14 cellular contexts compared by ENCODE assay signal in the genomic region with DNA sequence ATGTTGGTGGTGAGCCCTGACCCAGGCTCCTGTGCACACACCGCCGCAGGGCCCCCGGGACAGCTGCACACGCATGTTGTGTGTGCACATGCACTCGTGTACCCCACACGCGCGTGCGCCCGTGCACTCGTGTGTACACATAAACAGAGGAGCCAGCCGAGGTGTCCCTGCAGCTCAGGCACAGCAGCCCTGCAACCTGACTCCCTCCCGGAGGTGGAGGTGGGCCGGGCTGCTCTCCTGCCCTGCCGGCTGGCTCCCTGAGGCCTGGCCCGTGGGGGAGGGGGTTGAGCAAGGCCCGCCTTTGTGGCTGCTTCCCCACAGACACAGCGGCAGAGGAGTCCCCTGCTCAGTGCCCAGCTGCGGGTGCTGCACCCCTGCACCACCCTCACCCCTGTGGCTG. TPM values are rescaled to one million over a fixed set of nuclear protein-coding genes. Genes with fewer than 3 reads are reported as not detected.
DNase-seq lines count a peak whose midpoint lies in the region; ATAC-seq and TF ChIP-seq lines count a peak whose summit lies in the region.
"Had no signal": no experiment of that assay in that cellular context is flagged by ENCODE, and none has a peak within 500 bp of the region (broad histone marks: within the 10 kb centered on the region; RNA-seq: fewer than 3 reads in every experiment).

No MANE protein-coding gene starts in this region.

- H3K4me1 ChIP-seq in HEK293 (ENCODE audit: control insufficient read depth, insufficient read depth, low read length) (no peaks in the 10 kb centered on the region), esophagus squamous epithelium (peaks cover 6 to 41% (median 12%) of the 10 kb centered on the region in 3 donors), foreskin keratinocyte (peaks cover 3% of the 10 kb centered on the region)
- H3K4me1 ChIP-seq: right atrium auricular region had no signal

- intact Hi-C loops in esophagus squamous epithelium (cut with DNase I), result no loop called here

- H3K4me3 ChIP-seq in HEK293 (ENCODE audit: low read depth, low read length) (no peak overlapping the region), esophagus squamous epithelium (peak overlapping the region; percentile 34 to 61 (median 50)), skin epidermis (peak overlapping the region in 6 of 7 experiments; percentile 9 to 34 (median 25))
- H3K4me3 ChIP-seq: right atrium auricular region had no signal

- H3K27ac ChIP-seq in HEK293 (ENCODE audit: extremely low read depth, low read depth, low read length), result no peak overlapping the region
- peak overlapping the region; percentile 72 to 85 (median 78) for H3K27ac ChIP-seq in esophagus squamous epithelium
- peak overlapping the region in 10 of 21 experiments; percentile 1 to 73 (median 64) for H3K27ac ChIP-seq in skin epidermis
- H3K27ac ChIP-seq in foreskin keratinocyte, result no peak overlapping the region
- H3K27ac ChIP-seq: KMS-11, right atrium auricular region had no signal

- DNase-seq in NCI-H2171 treated with DMSO at 0.1 percent for 48 hours (lab: John Stamatoyannopoulos, UW) (peak; percentile 56), esophagus squamous epithelium (lab: John Stamatoyannopoulos, UW) (no peak), foreskin keratinocyte (no peak), MV-4-11 (lab: John Stamatoyannopoulos, UW) (no peak)
- no peak for DNase-seq in activated CD4-positive, CD25-positive, alpha-beta regulatory T cell treated with anti-CD3 and anti-CD28 coated beads, Interleukin-2, amount 50 U/mL, for 72 hours
- DNase-seq: activated CD8-positive, alpha-beta memory T cell treated with anti-CD3 and anti-CD28 coated beads, Interleukin-2, amount 10 ng/mL, durations not matched to agents 7 days and 5 days; CD8-positive, alpha-beta memory T cell; NCI-H446 treated with DMSO at 0.1 percent for 48 hours had no signal

- 44 to 49% methylated on average over 5 to 17 of the region's 19 CpGs for WGBS in esophagus squamous epithelium, 2 donors

- no peak for TF ChIP-seq CTCF in HEK293 (tag by site-specific recombination; IDR thresholded peaks at IDR 0.05)
- no peak for TF ChIP-seq CTCF in esophagus squamous epithelium (IDR thresholded peaks at IDR 0.05)
- TF ChIP-seq CTCF in foreskin keratinocyte (conservative IDR thresholded peaks at IDR 0.05), result no peak

- H3K27me3 ChIP-seq in esophagus squamous epithelium, result peaks cover 0 to 72% (median 0%) of the 10 kb centered on the region in 4 donors
- H3K27me3 ChIP-seq in foreskin keratinocyte, result peaks cover 25% of the 10 kb centered on the region
- H3K27me3 ChIP-seq: right atrium auricular region had no signal

- H3K9me3 ChIP-seq in HEK293 (ENCODE audit: control insufficient read depth, insufficient read depth, low read depth, low read length), result no peaks in the 10 kb centered on the region
- no peaks in the 10 kb centered on the region for H3K9me3 ChIP-seq in esophagus squamous epithelium
- H3K9me3 ChIP-seq: right atrium auricular region had no signal

- TF ChIP-seq POLR2A in esophagus squamous epithelium (IDR thresholded peaks at IDR 0.05), result no peak

- POLR2A ChIA-PET in HEK293 (lab: Yijun Ruan, JAX), result no interaction called here

- no peak for ATAC-seq in foreskin keratinocyte
- ATAC-seq: activated CD8-positive, alpha-beta memory T cell treated with anti-CD3 and anti-CD28 coated beads, Interleukin-2, amount 10 ng/mL, durations not matched to agents 7 days and 5 days had no signal

- CTCF ChIA-PET in HEK293 (lab: Yijun Ruan, JAX), result interaction anchor here (0.7 kb wide), 1 partner anchor 68 kb away, joined by 3 read pairs; no protein-coding TSS in a partner anchor

- H3K36me3 ChIP-seq in HEK293 (ENCODE audit: control insufficient read depth in 2 of 2, insufficient read depth in 1 of 2, low read length in 2 of 2) (no peaks in the 10 kb centered on the region), esophagus squamous epithelium (no peaks in the 10 kb centered on the region)
- H3K36me3 ChIP-seq: right atrium auricular region had no signal

TF ChIP-seq in HEK293, 187 proteins besides CTCF, POLR2A, EP300 and RAD21:
- TF ChIP-seq GLIS1 (tag by site-specific recombination; IDR thresholded peaks at IDR 0.05) (peak; percentile 57), ZFHX2 (tag by site-specific recombination; conservative IDR thresholded peaks at IDR 0.05) (peak; percentile 40), EGR2 (tag by site-specific recombination; IDR thresholded peaks at IDR 0.05; ENCODE audit: low read depth) (peak; percentile 49), GLI2 (tag by site-specific recombination; IDR thresholded peaks at IDR 0.05; ENCODE audit: borderline replicate concordance, low read depth) (no peak), ZNF426 (tag by site-specific recombination; IDR thresholded peaks at IDR 0.05) (no peak), SP2 (tag by site-specific recombination; IDR thresholded peaks at IDR 0.05) (peak; percentile 47; the same call in 1 of the 2 replicates)
- TF ChIP-seq, protein P1, sequence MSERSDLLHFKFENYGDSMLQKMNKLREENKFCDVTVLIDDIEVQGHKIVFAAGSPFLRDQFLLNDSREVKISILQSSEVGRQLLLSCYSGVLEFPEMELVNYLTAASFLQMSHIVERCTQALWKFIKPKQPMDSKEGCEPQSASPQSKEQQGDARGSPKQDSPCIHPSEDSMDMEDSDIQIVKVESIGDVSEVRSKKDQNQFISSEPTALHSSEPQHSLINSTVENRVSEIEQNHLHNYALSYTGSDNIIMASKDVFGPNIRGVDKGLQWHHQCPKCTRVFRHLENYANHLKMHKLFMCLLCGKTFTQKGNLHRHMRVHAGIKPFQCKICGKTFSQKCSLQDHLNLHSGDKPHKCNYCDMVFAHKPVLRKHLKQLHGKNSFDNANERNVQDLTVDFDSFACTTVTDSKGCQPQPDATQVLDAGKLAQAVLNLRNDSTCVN (tag by site-specific recombination; optimal IDR thresholded peaks at IDR 0.05), result peak; percentile 17

RNA-seq across cellular contexts. Expression of a gene that starts 0.7 kb away (rescaled TPM):
- total RNA-seq in esophagus squamous epithelium, result 1 to 10 TPM; 1.1 to 6.2 (median 4.0) TPM
- not detected in 2 replicates for total RNA-seq in foreskin keratinocyte
- polyA plus RNA-seq in foreskin keratinocyte, result not detected in 2 replicates
- total RNA-seq: activated CD8-positive, alpha-beta memory T cell treated with anti-CD3 and anti-CD28 coated beads, Interleukin-2, amount 10 ng/mL, durations not matched to agents 7 days and 5 days; CD8-positive, alpha-beta memory T cell; fibroblast of lung; mononuclear cell; right atrium auricular region had no signal
- polyA plus RNA-seq: CD8-positive, alpha-beta memory T cell; fibroblast of lung had no signal

RNA-seq across cellular contexts. Expression of a gene that starts 19.6 kb away (rescaled TPM):
- total RNA-seq in esophagus squamous epithelium (1 to 10 TPM; 2.0 to 3.8 (median 2.2) TPM), foreskin keratinocyte (6.2 and 7.1 TPM in 2 replicates)
- polyA plus RNA-seq in foreskin keratinocyte, result 5.7 and 5.8 TPM in 2 replicates

RNA-seq across cellular contexts. Expression of a gene that starts 39.8 kb away (rescaled TPM):
- total RNA-seq in esophagus squamous epithelium, result 1,000 to 10,000 TPM in 3 of 4 donors, 100 to 1,000 TPM in 1; 819 to 3,701 (median 3,102) TPM
- total RNA-seq in foreskin keratinocyte, result 1,147 and 1,424 TPM in 2 replicates
- 3,116 and 3,644 TPM in 2 replicates for polyA plus RNA-seq in foreskin keratinocyte

RNA-seq across cellular contexts. Expression of a gene that starts 49.1 kb away (rescaled TPM):
- total RNA-seq in esophagus squamous epithelium, result under 1 TPM in 2 of 4 donors, not detected in 2; 0.19 to 0.85 TPM
- not detected in 2 replicates for total RNA-seq in foreskin keratinocyte
- not detected in 2 replicates for polyA plus RNA-seq in foreskin keratinocyte
- total RNA-seq: activated CD8-positive, alpha-beta memory T cell treated with anti-CD3 and anti-CD28 coated beads, Interleukin-2, amount 10 ng/mL, durations not matched to agents 7 days and 5 days; CD8-positive, alpha-beta memory T cell; mononuclear cell had no signal
- polyA plus RNA-seq: CD8-positive, alpha-beta memory T cell had no signal

RNA-seq across cellular contexts. Expression of a gene that starts 59.6 kb away (rescaled TPM):
- total RNA-seq in esophagus squamous epithelium, result 100 to 1,000 TPM in 2 of 4 donors, 10 to 100 TPM in 2; 60.4 to 127 (median 98.9) TPM
- 72.6 and 87.7 TPM in 2 replicates for total RNA-seq in foreskin keratinocyte
- 62.3 and 75.3 TPM in 2 replicates for polyA plus RNA-seq in foreskin keratinocyte
- polyA plus RNA-seq: CD8-positive, alpha-beta memory T cell had no signal

Comparison
In these comparisons a context has a peak if more than half of its experiments do, and no peak if none do; other contexts are left out.
1. H3K27ac ChIP-seq: peak in esophagus squamous epithelium (4 of 4); none in HEK293 (single experiment) and foreskin keratinocyte (single experiment).